ENCODE assay signal across 1 cellular context in the genomic region with DNA sequence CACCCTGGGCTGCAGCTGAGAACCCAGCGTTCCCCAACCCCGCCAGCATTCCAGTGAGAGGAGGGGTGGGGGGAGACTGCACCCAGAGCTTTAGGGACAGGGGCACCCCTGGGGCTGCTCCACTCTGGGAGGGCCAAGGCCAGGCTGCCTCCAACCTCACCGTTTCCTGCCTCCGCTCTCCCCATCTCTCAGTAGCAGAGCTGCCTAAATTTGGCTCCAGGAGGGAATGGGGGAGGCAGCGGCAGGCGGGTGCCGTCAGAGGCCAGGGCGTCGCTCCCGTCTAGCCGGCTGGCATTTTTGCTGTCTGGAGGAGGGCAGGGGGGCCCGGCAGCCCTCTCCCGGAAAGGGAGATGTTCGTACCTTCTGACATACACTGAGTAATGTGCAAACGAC.
TF ChIP-seq lines count a peak whose summit lies in the region.

No MANE protein-coding gene starts in this region.

TF ChIP-seq in K562, 482 proteins besides CTCF, POLR2A, EP300 and RAD21:
- TF ChIP-seq, protein P1, sequence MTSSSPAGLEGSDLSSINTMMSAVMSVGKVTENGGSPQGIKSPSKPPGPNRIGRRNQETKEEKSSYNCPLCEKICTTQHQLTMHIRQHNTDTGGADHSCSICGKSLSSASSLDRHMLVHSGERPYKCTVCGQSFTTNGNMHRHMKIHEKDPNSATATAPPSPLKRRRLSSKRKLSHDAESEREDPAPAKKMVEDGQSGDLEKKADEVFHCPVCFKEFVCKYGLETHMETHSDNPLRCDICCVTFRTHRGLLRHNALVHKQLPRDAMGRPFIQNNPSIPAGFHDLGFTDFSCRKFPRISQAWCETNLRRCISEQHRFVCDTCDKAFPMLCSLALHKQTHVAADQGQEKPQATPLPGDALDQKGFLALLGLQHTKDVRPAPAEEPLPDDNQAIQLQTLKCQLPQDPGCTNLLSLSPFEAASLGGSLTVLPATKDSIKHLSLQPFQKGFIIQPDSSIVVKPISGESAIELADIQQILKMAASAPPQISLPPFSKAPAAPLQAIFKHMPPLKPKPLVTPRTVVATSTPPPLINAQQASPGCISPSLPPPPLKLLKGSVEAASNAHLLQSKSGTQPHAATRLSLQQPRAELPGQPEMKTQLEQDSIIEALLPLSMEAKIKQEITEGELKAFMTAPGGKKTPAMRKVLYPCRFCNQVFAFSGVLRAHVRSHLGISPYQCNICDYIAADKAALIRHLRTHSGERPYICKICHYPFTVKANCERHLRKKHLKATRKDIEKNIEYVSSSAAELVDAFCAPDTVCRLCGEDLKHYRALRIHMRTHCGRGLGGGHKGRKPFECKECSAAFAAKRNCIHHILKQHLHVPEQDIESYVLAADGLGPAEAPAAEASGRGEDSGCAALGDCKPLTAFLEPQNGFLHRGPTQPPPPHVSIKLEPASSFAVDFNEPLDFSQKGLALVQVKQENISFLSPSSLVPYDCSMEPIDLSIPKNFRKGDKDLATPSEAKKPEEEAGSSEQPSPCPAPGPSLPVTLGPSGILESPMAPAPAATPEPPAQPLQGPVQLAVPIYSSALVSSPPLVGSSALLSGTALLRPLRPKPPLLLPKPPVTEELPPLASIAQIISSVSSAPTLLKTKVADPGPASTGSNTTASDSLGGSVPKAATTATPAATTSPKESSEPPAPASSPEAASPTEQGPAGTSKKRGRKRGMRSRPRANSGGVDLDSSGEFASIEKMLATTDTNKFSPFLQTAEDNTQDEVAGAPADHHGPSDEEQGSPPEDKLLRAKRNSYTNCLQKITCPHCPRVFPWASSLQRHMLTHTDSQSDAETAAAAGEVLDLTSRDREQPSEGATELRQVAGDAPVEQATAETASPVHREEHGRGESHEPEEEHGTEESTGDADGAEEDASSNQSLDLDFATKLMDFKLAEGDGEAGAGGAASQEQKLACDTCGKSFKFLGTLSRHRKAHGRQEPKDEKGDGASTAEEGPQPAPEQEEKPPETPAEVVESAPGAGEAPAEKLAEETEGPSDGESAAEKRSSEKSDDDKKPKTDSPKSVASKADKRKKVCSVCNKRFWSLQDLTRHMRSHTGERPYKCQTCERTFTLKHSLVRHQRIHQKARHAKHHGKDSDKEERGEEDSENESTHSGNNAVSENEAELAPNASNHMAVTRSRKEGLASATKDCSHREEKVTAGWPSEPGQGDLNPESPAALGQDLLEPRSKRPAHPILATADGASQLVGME (CRISPR knock-in tag; IDR thresholded peaks at IDR 0.05) = peak; percentile 47; the same call in 1 of the 2 replicates
- no peak for TF ChIP-seq U2AF2 (optimal IDR thresholded peaks at IDR 0.05; ENCODE audit: low read depth, low read length)
- 0 out of 4 replicates have a peak, but pooled peaks of 1 of the 2 experiments have one; percentile 41 for TF ChIP-seq MAZ (CRISPR knock-in tag; conservative IDR thresholded peaks at IDR 0.05 in 1 of 2, IDR thresholded peaks at IDR 0.05 in 1 of 2)
- peak; percentile 16; the same call in 1 of the 2 replicates for TF ChIP-seq MBD2 (IDR thresholded peaks at IDR 0.05; ENCODE audit: borderline replicate concordance, low read depth)
- peak; percentile 35 for TF ChIP-seq SMAD4 (CRISPR knock-in tag; conservative IDR thresholded peaks at IDR 0.05)
- no peak for TF ChIP-seq DDX20 (tag; IDR thresholded peaks at IDR 0.05; ENCODE audit: low read depth)
- TF ChIP-seq EWSR1 (IDR thresholded peaks at IDR 0.05; ENCODE audit: borderline replicate concordance, low read depth, partially characterized antibody) = no peak
- TF ChIP-seq PHF8 (IDR thresholded peaks at IDR 0.05; ENCODE audit: borderline replicate concordance, low read length) = peak; percentile 36; the same call in 1 of the 2 replicates
- TF ChIP-seq, protein P2, sequence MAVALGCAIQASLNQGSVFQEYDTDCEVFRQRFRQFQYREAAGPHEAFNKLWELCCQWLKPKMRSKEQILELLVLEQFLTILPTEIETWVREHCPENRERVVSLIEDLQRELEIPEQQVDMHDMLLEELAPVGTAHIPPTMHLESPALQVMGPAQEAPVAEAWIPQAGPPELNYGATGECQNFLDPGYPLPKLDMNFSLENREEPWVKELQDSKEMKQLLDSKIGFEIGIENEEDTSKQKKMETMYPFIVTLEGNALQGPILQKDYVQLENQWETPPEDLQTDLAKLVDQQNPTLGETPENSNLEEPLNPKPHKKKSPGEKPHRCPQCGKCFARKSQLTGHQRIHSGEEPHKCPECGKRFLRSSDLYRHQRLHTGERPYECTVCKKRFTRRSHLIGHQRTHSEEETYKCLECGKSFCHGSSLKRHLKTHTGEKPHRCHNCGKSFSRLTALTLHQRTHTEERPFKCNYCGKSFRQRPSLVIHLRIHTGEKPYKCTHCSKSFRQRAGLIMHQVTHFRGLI (CRISPR knock-in tag; IDR thresholded peaks at IDR 0.05) = 0 out of 2 replicates have a peak, but pooled peaks have one; percentile 32
- TF ChIP-seq SOX6 (IDR thresholded peaks at IDR 0.05) = 0 out of 2 replicates have a peak, but pooled peaks have one; percentile 5
- TF ChIP-seq POLR2AphosphoS5 (IDR thresholded peaks at IDR 0.05; ENCODE audit: control insufficient read depth, insufficient read depth, low read depth, low read length) = no peak
- TF ChIP-seq, protein P3, sequence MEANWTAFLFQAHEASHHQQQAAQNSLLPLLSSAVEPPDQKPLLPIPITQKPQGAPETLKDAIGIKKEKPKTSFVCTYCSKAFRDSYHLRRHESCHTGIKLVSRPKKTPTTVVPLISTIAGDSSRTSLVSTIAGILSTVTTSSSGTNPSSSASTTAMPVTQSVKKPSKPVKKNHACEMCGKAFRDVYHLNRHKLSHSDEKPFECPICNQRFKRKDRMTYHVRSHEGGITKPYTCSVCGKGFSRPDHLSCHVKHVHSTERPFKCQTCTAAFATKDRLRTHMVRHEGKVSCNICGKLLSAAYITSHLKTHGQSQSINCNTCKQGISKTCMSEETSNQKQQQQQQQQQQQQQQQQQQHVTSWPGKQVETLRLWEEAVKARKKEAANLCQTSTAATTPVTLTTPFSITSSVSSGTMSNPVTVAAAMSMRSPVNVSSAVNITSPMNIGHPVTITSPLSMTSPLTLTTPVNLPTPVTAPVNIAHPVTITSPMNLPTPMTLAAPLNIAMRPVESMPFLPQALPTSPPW (CRISPR knock-in tag; IDR thresholded peaks at IDR 0.05) = peak; percentile 61
- TF ChIP-seq CREBBP (IDR thresholded peaks at IDR 0.05; ENCODE audit: low read depth, low read length) = no peak
- TF ChIP-seq CXXC5 (CRISPR knock-in tag; IDR thresholded peaks at IDR 0.05) = peak; percentile 6; the same call in 1 of the 2 replicates
- TF ChIP-seq, protein P4, sequence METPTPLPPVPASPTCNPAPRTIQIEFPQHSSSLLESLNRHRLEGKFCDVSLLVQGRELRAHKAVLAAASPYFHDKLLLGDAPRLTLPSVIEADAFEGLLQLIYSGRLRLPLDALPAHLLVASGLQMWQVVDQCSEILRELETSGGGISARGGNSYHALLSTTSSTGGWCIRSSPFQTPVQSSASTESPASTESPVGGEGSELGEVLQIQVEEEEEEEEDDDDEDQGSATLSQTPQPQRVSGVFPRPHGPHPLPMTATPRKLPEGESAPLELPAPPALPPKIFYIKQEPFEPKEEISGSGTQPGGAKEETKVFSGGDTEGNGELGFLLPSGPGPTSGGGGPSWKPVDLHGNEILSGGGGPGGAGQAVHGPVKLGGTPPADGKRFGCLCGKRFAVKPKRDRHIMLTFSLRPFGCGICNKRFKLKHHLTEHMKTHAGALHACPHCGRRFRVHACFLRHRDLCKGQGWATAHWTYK (CRISPR knock-in tag; IDR thresholded peaks at IDR 0.05) = peak; percentile 51
- TF ChIP-seq, protein P5, sequence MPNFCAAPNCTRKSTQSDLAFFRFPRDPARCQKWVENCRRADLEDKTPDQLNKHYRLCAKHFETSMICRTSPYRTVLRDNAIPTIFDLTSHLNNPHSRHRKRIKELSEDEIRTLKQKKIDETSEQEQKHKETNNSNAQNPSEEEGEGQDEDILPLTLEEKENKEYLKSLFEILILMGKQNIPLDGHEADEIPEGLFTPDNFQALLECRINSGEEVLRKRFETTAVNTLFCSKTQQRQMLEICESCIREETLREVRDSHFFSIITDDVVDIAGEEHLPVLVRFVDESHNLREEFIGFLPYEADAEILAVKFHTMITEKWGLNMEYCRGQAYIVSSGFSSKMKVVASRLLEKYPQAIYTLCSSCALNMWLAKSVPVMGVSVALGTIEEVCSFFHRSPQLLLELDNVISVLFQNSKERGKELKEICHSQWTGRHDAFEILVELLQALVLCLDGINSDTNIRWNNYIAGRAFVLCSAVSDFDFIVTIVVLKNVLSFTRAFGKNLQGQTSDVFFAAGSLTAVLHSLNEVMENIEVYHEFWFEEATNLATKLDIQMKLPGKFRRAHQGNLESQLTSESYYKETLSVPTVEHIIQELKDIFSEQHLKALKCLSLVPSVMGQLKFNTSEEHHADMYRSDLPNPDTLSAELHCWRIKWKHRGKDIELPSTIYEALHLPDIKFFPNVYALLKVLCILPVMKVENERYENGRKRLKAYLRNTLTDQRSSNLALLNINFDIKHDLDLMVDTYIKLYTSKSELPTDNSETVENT (CRISPR knock-in tag; IDR thresholded peaks at IDR 0.05) = peak; percentile 25; the same call in 1 of the 2 replicates
- TF ChIP-seq GABPA (tag; conservative IDR thresholded peaks at IDR 0.05; ENCODE audit: low read depth) = peak; percentile 23; the same call in 1 of the 2 replicates
- TF ChIP-seq NR4A1 (CRISPR knock-in tag; IDR thresholded peaks at IDR 0.05) = 0 out of 2 replicates have a peak, but pooled peaks have one; percentile 25
- no peak for TF ChIP-seq NR4A1 (tag; IDR thresholded peaks at IDR 0.05)
- peak; percentile 32; the same call in 1 of the 2 replicates for TF ChIP-seq ZNF263 (CRISPR knock-in tag; IDR thresholded peaks at IDR 0.05; ENCODE audit: borderline replicate concordance)
- TF ChIP-seq ZBTB1 (CRISPR knock-in tag; IDR thresholded peaks at IDR 0.05; ENCODE audit: borderline replicate concordance, low read depth) = no peak
- peak; percentile 36 for TF ChIP-seq HMGN3 (IDR thresholded peaks at IDR 0.05; ENCODE audit: borderline replicate concordance, extremely low read depth, insufficient read length, low read depth, low read length)
- TF ChIP-seq PURB (CRISPR knock-in tag; IDR thresholded peaks at IDR 0.05; ENCODE audit: low read depth) = no peak
- no peak for TF ChIP-seq ZNF830 (CRISPR knock-in tag; IDR thresholded peaks at IDR 0.05)
- TF ChIP-seq, protein P6, sequence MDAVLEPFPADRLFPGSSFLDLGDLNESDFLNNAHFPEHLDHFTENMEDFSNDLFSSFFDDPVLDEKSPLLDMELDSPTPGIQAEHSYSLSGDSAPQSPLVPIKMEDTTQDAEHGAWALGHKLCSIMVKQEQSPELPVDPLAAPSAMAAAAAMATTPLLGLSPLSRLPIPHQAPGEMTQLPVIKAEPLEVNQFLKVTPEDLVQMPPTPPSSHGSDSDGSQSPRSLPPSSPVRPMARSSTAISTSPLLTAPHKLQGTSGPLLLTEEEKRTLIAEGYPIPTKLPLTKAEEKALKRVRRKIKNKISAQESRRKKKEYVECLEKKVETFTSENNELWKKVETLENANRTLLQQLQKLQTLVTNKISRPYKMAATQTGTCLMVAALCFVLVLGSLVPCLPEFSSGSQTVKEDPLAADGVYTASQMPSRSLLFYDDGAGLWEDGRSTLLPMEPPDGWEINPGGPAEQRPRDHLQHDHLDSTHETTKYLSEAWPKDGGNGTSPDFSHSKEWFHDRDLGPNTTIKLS (IDR thresholded peaks at IDR 0.05; ENCODE audit: borderline replicate concordance, low read depth) = no peak
- TF ChIP-seq DMBX1 (CRISPR knock-in tag; IDR thresholded peaks at IDR 0.05; ENCODE audit: borderline replicate concordance) = 0 out of 2 replicates have a peak, but pooled peaks have one; percentile 13
- peak; percentile 1; the same call in 1 of the 2 replicates for TF ChIP-seq NCOR1 (IDR thresholded peaks at IDR 0.05)
- TF ChIP-seq ZNF76 (CRISPR knock-in tag; IDR thresholded peaks at IDR 0.05; ENCODE audit: borderline replicate concordance) = 0 out of 2 replicates have a peak, but pooled peaks have one; percentile 31
- TF ChIP-seq RUNX1 (IDR thresholded peaks at IDR 0.05; ENCODE audit: low read depth) = peak; percentile 32; the same call in 1 of the 2 replicates
- no peak for TF ChIP-seq MYC (IDR thresholded peaks at IDR 0.05; ENCODE audit: low read depth, low read length)
- TF ChIP-seq MYC (CRISPR knock-in tag; IDR thresholded peaks at IDR 0.05; ENCODE audit: borderline replicate concordance, low read depth) = no peak
- TF ChIP-seq ZNF311 (CRISPR knock-in tag; IDR thresholded peaks at IDR 0.05) = 0 out of 2 replicates have a peak, but pooled peaks have one; percentile 15
